Comparison of ENCODE assay signal across 11 cellular contexts in the genomic region with DNA sequence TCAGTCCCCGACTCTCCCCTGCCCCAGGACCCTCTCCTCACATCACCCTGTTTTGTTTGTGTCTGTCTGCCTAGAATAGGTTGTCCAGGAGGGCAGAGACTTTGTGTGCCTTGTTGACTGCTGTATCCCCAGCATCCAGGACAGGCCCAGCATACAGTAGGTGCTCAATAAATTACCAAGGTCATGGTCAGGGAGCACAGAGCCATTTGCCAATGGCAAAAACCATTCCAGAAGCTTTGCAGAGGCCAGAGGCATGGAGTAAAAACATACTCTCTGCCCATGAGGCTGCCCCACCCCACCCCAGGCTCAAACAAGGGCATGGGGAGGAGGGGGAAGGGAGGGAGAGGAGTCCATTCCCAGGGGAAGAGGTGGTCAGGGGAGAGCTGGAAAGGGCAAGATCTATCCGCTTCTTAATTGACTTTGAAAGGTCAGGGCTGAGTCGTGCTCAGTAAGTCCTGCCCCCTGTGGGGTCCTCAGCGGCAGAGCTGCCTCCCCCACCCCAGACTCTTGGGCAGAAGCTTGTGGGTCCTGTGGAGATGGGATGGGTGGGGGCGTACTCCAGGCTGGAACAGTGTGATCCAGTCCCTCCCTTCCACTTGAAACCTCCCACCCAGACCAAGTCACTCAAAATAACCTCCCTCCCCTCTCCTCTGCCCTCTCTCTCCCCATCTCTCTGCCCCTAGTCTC. TPM values are rescaled to one million over a fixed set of nuclear protein-coding genes. Genes with fewer than 3 reads are reported as not detected.
A peak's percentile ranks its signal among the peaks of the same experiment; 100 is the strongest.
DNase-seq lines count a peak whose midpoint lies in the region; ATAC-seq, FAIRE-seq and TF ChIP-seq lines count a peak whose summit lies in the region.
"Had no signal": no experiment of that assay in that cellular context is flagged by ENCODE, and none has a peak within 500 bp of the region (broad histone marks: within the 10 kb centered on the region; RNA-seq: fewer than 3 reads in every experiment).

No MANE protein-coding gene starts in this region.

- in situ Hi-C loops in K562 (cut with MboI) (loop anchor here (5.0 kb wide), 1 partner anchor 85 kb away; no protein-coding TSS in a partner anchor), ACHN (cut with HindIII; ENCODE audit: low pct_ligation_motif_present, low pct_unique_long_range_greater_than_20kb, low sequenced_read_pairs) (no loop called here)

- H3K79me2 ChIP-seq in K562 (ENCODE audit: control insufficient read depth, insufficient read depth, low read length) = no peaks in the 10 kb centered on the region

- TF ChIP-seq POLR2A in K562 (conservative IDR thresholded peaks at IDR 0.05) = no peak

- H3K9me3 ChIP-seq in K562 (replicated peaks; ENCODE audit: control insufficient read depth, insufficient read depth, low read depth, low read length) = no peaks in the 10 kb centered on the region
- no peaks in the 10 kb centered on the region for H3K9me3 ChIP-seq in thoracic aorta

- H3K27me3 Mint-ChIP-seq in activated naive CD4-positive, alpha-beta T cell treated with anti-CD3 and anti-CD28 coated beads for 36 hours (ENCODE audit: low read depth) = peaks cover 66% of the 10 kb centered on the region

- no peak overlapping the region for H2AFZ ChIP-seq in K562 (ENCODE audit: low read depth, low read length)

- peaks cover 33% of the 10 kb centered on the region for H3K4me1 Mint-ChIP-seq in activated naive CD4-positive, alpha-beta T cell treated with anti-CD3 and anti-CD28 coated beads for 36 hours (ENCODE audit: low read depth)

- DNase-seq in activated naive CD4-positive, alpha-beta T cell treated with anti-CD3 and anti-CD28 coated beads for 36 hours = no peak
- DNase-seq in activated naive CD4-positive, alpha-beta T cell (lab: John Stamatoyannopoulos, UW) = no peak
- DNase-seq in K562 (ENCODE audit: extremely low read depth in 1 of 4, low spot score in 3 of 4) = no peak
- DNase-seq in left colon = no peak
- no peak for DNase-seq in thoracic aorta (ENCODE audit: low spot score)
- DNase-seq in ACHN = no peak
- no peak for DNase-seq in NCI-H526 treated with DMSO at 0.1 percent for 48 hours (lab: John Stamatoyannopoulos, UW)
- DNase-seq in NCI-H1092 (lab: John Stamatoyannopoulos, UW) = no peak
- DNase-seq: activated CD4-positive, alpha-beta T cell treated with anti-CD3 and anti-CD28 coated beads for 48 hours; immature natural killer cell had no signal

- H3K4me3 ChIP-seq in K562 (no peak overlapping the region), thoracic aorta (peak overlapping the region; percentile 37)

- POLR2A ChIA-PET in K562 (lab: Yijun Ruan, JAX) = interaction anchor here (0.6 kb wide), 1 partner anchor 40 kb away, joined by 3 read pairs; no protein-coding TSS in a partner anchor

- no peak overlapping the region for H3K4me2 ChIP-seq in K562 (ENCODE audit: insufficient read depth, low read length)

- no peak overlapping the region; a peak in 1 of 4 replicates for H3K9ac ChIP-seq in K562 (ENCODE audit: insufficient read depth in 1 of 2, low read depth in 2 of 2, low read length in 2 of 2)

- intact Hi-C loops in activated naive CD4-positive, alpha-beta T cell treated with anti-CD3 and anti-CD28 coated beads for 36 hours (cut with micrococcal nuclease) = no loop called here
- intact Hi-C loops in K562 (cut with micrococcal nuclease) = no loop called here
- intact Hi-C loops in left colon (cut with DNase I, micrococcal nuclease) = loop anchor here in 1 of 2 donors (10.0 kb wide), 1 partner anchor 47 kb away; no protein-coding TSS in a partner anchor

- H3K27ac Mint-ChIP-seq in activated naive CD4-positive, alpha-beta T cell treated with anti-CD3 and anti-CD28 coated beads for 36 hours = no peak overlapping the region

- no peak overlapping the region for H3K27ac ChIP-seq in K562 (ENCODE audit: extremely low read depth, low read depth, low read length)
- H3K27ac ChIP-seq in thoracic aorta = no peak overlapping the region

- H3K4me3 Mint-ChIP-seq in activated naive CD4-positive, alpha-beta T cell treated with anti-CD3 and anti-CD28 coated beads for 36 hours = peak overlapping the region; percentile 36

- H3K9me1 ChIP-seq in K562 (ENCODE audit: control insufficient read depth, insufficient read depth, low read length) = no peaks in the 10 kb centered on the region

- WGBS in K562 (ENCODE audit: insufficient coverage, low coverage, missing lambda C conversion rate) = 10% methylated on average over 4 of the region's 5 CpGs

- TF ChIP-seq RAD21 in K562 (CRISPR knock-in tag; conservative IDR thresholded peaks at IDR 0.05 in 1 of 2, IDR thresholded peaks at IDR 0.05 in 1 of 2) = no peak

- no peaks in the 10 kb centered on the region for H3K36me3 ChIP-seq in K562 (ENCODE audit: control insufficient read depth, insufficient read depth, low read length)
- no peaks in the 10 kb centered on the region for H3K36me3 ChIP-seq in thoracic aorta

- CTCF ChIA-PET in activated naive CD4-positive, alpha-beta T cell treated with anti-CD3 and anti-CD28 coated beads for 36 hours (lab: Charles Lee) = interaction anchor here (0.8 to 1.6 kb wide), 2 partner anchors 42 to 44 kb away, joined by 4 to 5 read pairs; partner anchors contain the start of gene EML2
- CTCF ChIA-PET in K562 (lab: Yijun Ruan, JAX; ENCODE audit: low intra/inter-chr PET ratio) = no interaction called here

- peaks cover 3 to 15% of the 10 kb centered on the region in 2 experiments; a peak in 3 of 5 replicates for H3K4me1 ChIP-seq in K562 (replicated peaks in 1 of 2; ENCODE audit: control insufficient read depth in 2 of 2, insufficient read depth in 2 of 2, low read length in 2 of 2)
- peaks cover 12 to 28% of the 10 kb centered on the region in 2 donors for H3K4me1 ChIP-seq in thoracic aorta (ENCODE audit: control insufficient read depth in 1 of 2, low read depth in 2 of 2)

- TF ChIP-seq CTCF in K562 (IDR thresholded peaks at IDR 0.05 in 2 of 3, conservative IDR thresholded peaks at IDR 0.05 in 1 of 3; ENCODE audit: insufficient read depth in 2 of 3, low read depth in 1 of 3, low read length in 3 of 3) (no peak), thoracic aorta (IDR thresholded peaks at IDR 0.05) (no peak)

- no TSS peak for BruUV-seq in K562 (replicated peaks; lab: Mats Ljungman, UMichigan)

- TF ChIP-seq EP300 in K562 (IDR thresholded peaks at IDR 0.05; ENCODE audit: low read length) = no peak

- H3K27me3 ChIP-seq in K562 (ENCODE audit: control insufficient read depth in 2 of 2, insufficient read depth in 2 of 2, low read length in 2 of 2) = peaks cover 40 to 52% of the 10 kb centered on the region in 2 experiments
- H3K27me3 ChIP-seq in thoracic aorta (replicated peaks; ENCODE audit: insufficient read depth) = peaks cover 22% of the 10 kb centered on the region

- H4K20me1 ChIP-seq in K562 (replicated peaks; ENCODE audit: control insufficient read depth, insufficient read depth, low read length) = 0 out of 2 replicates have a peak, but pooled peaks cover 3% of the 10 kb centered on the region

- no peaks in the 10 kb centered on the region for H3K36me3 Mint-ChIP-seq in activated naive CD4-positive, alpha-beta T cell treated with anti-CD3 and anti-CD28 coated beads for 36 hours (ENCODE audit: low read depth)

- ATAC-seq in K562 (no peak), left colon (peak; percentile 21), thoracic aorta (ENCODE audit: insufficient number of reproducible peaks, low FRiP score, low read depth) (no peak)

- no peak for FAIRE-seq in K562 (lab: Jason Lieb, UNC)

- H3K9me3 Mint-ChIP-seq in activated naive CD4-positive, alpha-beta T cell treated with anti-CD3 and anti-CD28 coated beads for 36 hours = no peaks in the 10 kb centered on the region

RNA-seq across cellular contexts. Expression of gene GPR4, which starts 4.4 kb away (rescaled TPM):
- total RNA-seq in activated naive CD4-positive, alpha-beta T cell treated with anti-CD3 and anti-CD28 coated beads for 36 hours = not detected
- total RNA-seq in K562 (2011; cell fraction: chromatin; rRNA removed; ENCODE audit: low replicate concordance) = 0.12 TPM in 2 replicates
- not detected in 2 replicates for total RNA-seq in K562 (2011; cell fraction: nucleolus; rRNA removed)
- not detected in 2 replicates for total RNA-seq in K562 (2011; cell fraction: nucleoplasm; rRNA removed)
- total RNA-seq in K562 (2014; rRNA removed) (not detected in 2 replicates), K562 (2014; rRNA removed; fragmentation: Illumina TruSeq; extraction: Trizol) (not detected in 2 replicates), K562 (2015; rRNA removed; fragmentation: Illumina TruSeq; extraction: Trizol) (not detected in 2 replicates), K562 (2021) (0.07 and 0.09 TPM in 2 replicates), left colon (1 to 10 TPM in 1 of 2 donors, under 1 TPM in 1; 0.59 to 1.5 TPM), thoracic aorta (1 to 10 TPM; 5.1 to 6.6 TPM)
- polyA plus RNA-seq in K562 (2011; rRNA removed) (0.03 TPM in 1 of 2 replicates, not detected in the other), K562 (2014; fragmentation: Illumina TruSeq; extraction: Trizol) (0.04 and 0.12 TPM in 2 replicates), K562 (2014; fragmentation: Nextera tagmentation; extraction: Ambion mirVana) (not detected), K562 (2014; rRNA removed) (0.03 TPM in 1 of 2 replicates, not detected in the other)
- polyA plus RNA-seq in K562 (2011; cell fraction: cytosol; rRNA removed) = 0.03 TPM in 1 of 2 replicates, not detected in the other
- polyA plus RNA-seq in K562 (2011; cell fraction: nucleus; rRNA removed) = 0.06 TPM in 2 replicates
- 0.16 and 0.21 TPM in 2 replicates for polyA plus RNA-seq in K562 (2012)
- polyA minus RNA-seq in K562 (2011; rRNA and poly(A)+ RNA removed) = not detected in 2 replicates
- polyA minus RNA-seq in K562 (2011; cell fraction: cytosol; rRNA and poly(A)+ RNA removed) = not detected in 2 replicates
- 0.13 TPM in 1 of 2 replicates, not detected in the other for polyA minus RNA-seq in K562 (2011; cell fraction: nucleus; rRNA and poly(A)+ RNA removed)
- polyA plus RNA-seq: AG04450, immature natural killer cell had no signal

RNA-seq across cellular contexts. Expression of gene OPA3, which starts 13.0 kb away (rescaled TPM):
- total RNA-seq in activated naive CD4-positive, alpha-beta T cell treated with anti-CD3 and anti-CD28 coated beads for 36 hours = 10 to 100 TPM; 12.4 to 12.7 TPM
- 15.8 and 30.8 TPM in 2 replicates for total RNA-seq in K562 (2011; cell fraction: chromatin; rRNA removed; ENCODE audit: low replicate concordance)
- 9.5 TPM in 2 replicates for total RNA-seq in K562 (2011; cell fraction: nucleolus; rRNA removed)
- total RNA-seq in K562 (2011; cell fraction: nucleoplasm; rRNA removed) = 10.4 and 11.7 TPM in 2 replicates
- 5.5 and 7.7 TPM in 2 replicates for total RNA-seq in K562 (2014; rRNA removed)
- 8.4 and 9.0 TPM in 2 replicates for total RNA-seq in K562 (2014; rRNA removed; fragmentation: Illumina TruSeq; extraction: Trizol)
- total RNA-seq in K562 (2015; rRNA removed; fragmentation: Illumina TruSeq; extraction: Trizol) = 12.2 and 12.9 TPM in 2 replicates
- total RNA-seq in K562 (2021) = 16.8 and 18.8 TPM in 2 replicates
- 14.2 and 16.4 TPM in 2 replicates for polyA plus RNA-seq in K562 (2011; rRNA removed)
- 23.7 and 30.7 TPM in 2 replicates for polyA plus RNA-seq in K562 (2011; cell fraction: cytosol; rRNA removed)
- polyA plus RNA-seq in K562 (2011; cell fraction: nucleus; rRNA removed) = 6.1 and 6.4 TPM in 2 replicates
- 10.3 and 11.1 TPM in 2 replicates for polyA plus RNA-seq in K562 (2012)
- 10.6 and 12.6 TPM in 2 replicates for polyA plus RNA-seq in K562 (2014; fragmentation: Illumina TruSeq; extraction: Trizol)
- 1 to 10 TPM; 1.4 to 2.1 TPM for polyA plus RNA-seq in K562 (2014; fragmentation: Nextera tagmentation; extraction: Ambion mirVana)
- 7.0 and 9.3 TPM in 2 replicates for polyA plus RNA-seq in K562 (2014; rRNA removed)
- 11.1 and 13.0 TPM in 2 replicates for polyA minus RNA-seq in K562 (2011; rRNA and poly(A)+ RNA removed)
- 7.8 and 9.7 TPM in 2 replicates for polyA minus RNA-seq in K562 (2011; cell fraction: cytosol; rRNA and poly(A)+ RNA removed)
- 2.0 and 2.2 TPM in 2 replicates for polyA minus RNA-seq in K562 (2011; cell fraction: nucleus; rRNA and poly(A)+ RNA removed)
- total RNA-seq in left colon = 10 to 100 TPM; 12.9 to 14.0 TPM
- 10 to 100 TPM in 1 of 2 donors, 1 to 10 TPM in 1; 8.4 to 13.1 TPM for total RNA-seq in thoracic aorta

RNA-seq across cellular contexts. Expression of gene EML2, which starts 41.6 kb away (rescaled TPM):
- 100 to 1,000 TPM; 145 to 159 TPM for total RNA-seq in activated naive CD4-positive, alpha-beta T cell treated with anti-CD3 and anti-CD28 coated beads for 36 hours
- 111 and 247 TPM in 2 replicates for total RNA-seq in K562 (2011; cell fraction: chromatin; rRNA removed; ENCODE audit: low replicate concordance)
- 153 and 167 TPM in 2 replicates for total RNA-seq in K562 (2011; cell fraction: nucleolus; rRNA removed)
- 116 and 121 TPM in 2 replicates for total RNA-seq in K562 (2011; cell fraction: nucleoplasm; rRNA removed)
- total RNA-seq in K562 (2014; rRNA removed) (38.8 and 45.0 TPM in 2 replicates), K562 (2014; rRNA removed; fragmentation: Illumina TruSeq; extraction: Trizol) (13.0 and 16.7 TPM in 2 replicates), K562 (2015; rRNA removed; fragmentation: Illumina TruSeq; extraction: Trizol) (19.6 and 21.6 TPM in 2 replicates), K562 (2021) (56.3 and 69.6 TPM in 2 replicates), left colon (100 to 1,000 TPM; 105 TPM), thoracic aorta (10 to 100 TPM; 21.7 to 34.8 TPM)
- polyA plus RNA-seq in K562 (2011; rRNA removed) (24.8 and 42.3 TPM in 2 replicates), K562 (2014; fragmentation: Illumina TruSeq; extraction: Trizol) (30.7 and 40.9 TPM in 2 replicates), K562 (2014; fragmentation: Nextera tagmentation; extraction: Ambion mirVana) (1 to 10 TPM; 2.6 to 2.7 TPM), K562 (2014; rRNA removed) (50.9 and 53.9 TPM in 2 replicates)
- 33.6 and 35.3 TPM in 2 replicates for polyA plus RNA-seq in K562 (2011; cell fraction: cytosol; rRNA removed)
- polyA plus RNA-seq in K562 (2011; cell fraction: nucleus; rRNA removed) = 183 and 277 TPM in 2 replicates
- polyA plus RNA-seq in K562 (2012) = 52.0 and 83.3 TPM in 2 replicates
- 17.6 and 20.1 TPM in 2 replicates for polyA minus RNA-seq in K562 (2011; rRNA and poly(A)+ RNA removed)
- polyA minus RNA-seq in K562 (2011; cell fraction: cytosol; rRNA and poly(A)+ RNA removed) = 23.7 and 26.5 TPM in 2 replicates
- 41.0 and 43.9 TPM in 2 replicates for polyA minus RNA-seq in K562 (2011; cell fraction: nucleus; rRNA and poly(A)+ RNA removed)
